ENCODE assay signal across 10 cellular contexts in genomic region chr14:68144051-68144681, GRCh38.
A peak's percentile ranks its signal among the peaks of the same experiment; 100 is the strongest.
DNase-seq lines count a peak whose midpoint lies in the region; ATAC-seq and TF ChIP-seq lines count a peak whose summit lies in the region.
"Had no signal": no experiment of that assay in that cellular context is flagged by ENCODE, and none has a peak within 500 bp of the region (broad histone marks: within the 10 kb centered on the region; RNA-seq: fewer than 3 reads in every experiment).

No MANE protein-coding gene starts in this region.

- peaks cover 7% of the 10 kb centered on the region for H3K9me3 Mint-ChIP-seq in activated CD8-positive, alpha-beta T cell treated with anti-CD3 and anti-CD28 coated beads, Interleukin-2, amount 10 ng/mL, durations not matched to agents 7 days and 5 days (ENCODE audit: insufficient read depth)

- H3K9ac ChIP-seq in KMS-11 = no peak overlapping the region
- no peak overlapping the region for H3K9ac ChIP-seq in subcutaneous abdominal adipose tissue (ENCODE audit: low read length in 5 of 5)

- no peaks in the 10 kb centered on the region for H3K79me2 ChIP-seq in KMS-11 (ENCODE audit: insufficient read depth, low read depth)

- POLR2A ChIA-PET in activated CD8-positive, alpha-beta T cell treated with anti-CD3 and anti-CD28 coated beads, Interleukin-2, amount 10 ng/mL, durations not matched to agents 7 days and 5 days (lab: Charles Lee) = no interaction called here

- no peak overlapping the region for H3K4me3 ChIP-seq in KMS-11 (IDR thresholded peaks at IDR 0.05; ENCODE audit: insufficient read depth, low read depth, low read length)
- H3K4me3 ChIP-seq in right lobe of liver = no peak overlapping the region
- H3K4me3 ChIP-seq in subcutaneous abdominal adipose tissue (ENCODE audit: low read depth in 1 of 5, low read length in 5 of 5) = no peak overlapping the region

- peak overlapping the region; percentile 60; the same call in 1 of the 2 replicates for H3K4me2 ChIP-seq in KMS-11

- no peak for DNase-seq in caudate nucleus (lab: John Stamatoyannopoulos, UW)
- DNase-seq in right lobe of liver = no peak
- DNase-seq in activated CD8-positive, alpha-beta T cell treated with anti-CD3 and anti-CD28 coated beads, Interleukin-2, amount 10 ng/mL, durations not matched to agents 7 days and 5 days = no peak
- no peak for DNase-seq in iPS-NIHi11 (ENCODE audit: low spot score)
- DNase-seq in stimulated activated CD4-positive, alpha-beta T cell treated with anti-CD3 and anti-CD28 coated beads, Interleukin-4, amount 100 ng/mL, for 1 hour = no peak
- DNase-seq: WERI-Rb-1 had no signal

- no peaks in the 10 kb centered on the region for H3K36me3 ChIP-seq in KMS-11 (ENCODE audit: insufficient read depth)
- no peaks in the 10 kb centered on the region for H3K36me3 ChIP-seq in right lobe of liver
- H3K36me3 ChIP-seq in subcutaneous abdominal adipose tissue (ENCODE audit: control insufficient read depth in 5 of 5, insufficient read depth in 5 of 5, low read length in 5 of 5) = no peaks in the 10 kb centered on the region
- H3K36me3 ChIP-seq: WERI-Rb-1 had no signal

- no peaks in the 10 kb centered on the region for H4K20me1 ChIP-seq in KMS-11 (ENCODE audit: insufficient read depth)

- TF ChIP-seq CTCF in KMS-11 (conservative IDR thresholded peaks at IDR 0.05; ENCODE audit: low read depth, low read length) (no peak), right lobe of liver (IDR thresholded peaks at IDR 0.05) (no peak)

- no peak overlapping the region for H2AFZ ChIP-seq in KMS-11 (ENCODE audit: low read depth)

- H3K9me3 ChIP-seq in right lobe of liver = no peaks in the 10 kb centered on the region
- peaks cover 0 to 7% (median 4%) of the 10 kb centered on the region in 5 donors for H3K9me3 ChIP-seq in subcutaneous abdominal adipose tissue (ENCODE audit: control insufficient read depth in 5 of 5, low read length in 5 of 5)

- no peaks in the 10 kb centered on the region for H3K27me3 Mint-ChIP-seq in activated CD8-positive, alpha-beta T cell treated with anti-CD3 and anti-CD28 coated beads, Interleukin-2, amount 10 ng/mL, durations not matched to agents 7 days and 5 days (ENCODE audit: low read depth)

- WGBS in right lobe of liver (ENCODE audit: insufficient coverage, low coverage, low lambda C conversion rate, missing lambda C conversion rate) = 68% methylated on average over 3 of the region's 3 CpGs

- intact Hi-C loops in right lobe of liver (cut with DNase I) = no loop called here

- peaks cover 11% of the 10 kb centered on the region for H3K4me1 Mint-ChIP-seq in activated CD8-positive, alpha-beta T cell treated with anti-CD3 and anti-CD28 coated beads, Interleukin-2, amount 10 ng/mL, durations not matched to agents 7 days and 5 days (ENCODE audit: low read depth)

- CTCF ChIA-PET in activated CD8-positive, alpha-beta T cell treated with anti-CD3 and anti-CD28 coated beads, Interleukin-2, amount 10 ng/mL, durations not matched to agents 7 days and 5 days (lab: Charles Lee) = interaction anchor here (0.6 kb wide), 1 partner anchor 185 kb away, joined by 3 read pairs; no protein-coding TSS in a partner anchor

- H3K4me1 ChIP-seq in KMS-11 (ENCODE audit: low read depth, poor library complexity, severe bottlenecking) (peaks cover 39% of the 10 kb centered on the region), right lobe of liver (peaks cover 0 to 8% (median 0%) of the 10 kb centered on the region in 4 donors), subcutaneous abdominal adipose tissue (ENCODE audit: control insufficient read depth in 5 of 5, insufficient read depth in 5 of 5, low read length in 5 of 5) (peaks cover 6 to 46% (median 33%) of the 10 kb centered on the region in 5 donors)

- ATAC-seq in right lobe of liver (peak; percentile 33 to 57 (median 36)), HG02970 (IDR thresholded peaks at IDR 0.05; ENCODE audit: low FRiP score, unreplicated experiment) (no peak)
- ATAC-seq in activated CD8-positive, alpha-beta T cell treated with anti-CD3 and anti-CD28 coated beads, Interleukin-2, amount 10 ng/mL, durations not matched to agents 7 days and 5 days = no peak

- H3K27me3 ChIP-seq in KMS-11 (ENCODE audit: insufficient read depth, low read depth) (no peaks in the 10 kb centered on the region), right lobe of liver (no peaks in the 10 kb centered on the region), subcutaneous abdominal adipose tissue (ENCODE audit: control insufficient read depth in 5 of 5, insufficient read depth in 4 of 5, low read length in 5 of 5) (no peaks in the 10 kb centered on the region)

- peaks cover 2% of the 10 kb centered on the region for H3K36me3 Mint-ChIP-seq in activated CD8-positive, alpha-beta T cell treated with anti-CD3 and anti-CD28 coated beads, Interleukin-2, amount 10 ng/mL, durations not matched to agents 7 days and 5 days (ENCODE audit: low read depth)

- H3K27ac Mint-ChIP-seq in activated CD8-positive, alpha-beta T cell treated with anti-CD3 and anti-CD28 coated beads, Interleukin-2, amount 10 ng/mL, durations not matched to agents 7 days and 5 days = no peak overlapping the region

- H3K4me3 Mint-ChIP-seq in activated CD8-positive, alpha-beta T cell treated with anti-CD3 and anti-CD28 coated beads, Interleukin-2, amount 10 ng/mL, durations not matched to agents 7 days and 5 days = no peak overlapping the region

- TF ChIP-seq POLR2A in right lobe of liver (IDR thresholded peaks at IDR 0.05) = no peak

- peak overlapping the region; percentile 73 for H3K27ac ChIP-seq in KMS-11
- H3K27ac ChIP-seq in caudate nucleus (ENCODE audit: low read depth, low read length) = peak overlapping the region; percentile 40
- no peak overlapping the region for H3K27ac ChIP-seq in right lobe of liver
- peak overlapping the region; percentile 65 for H3K27ac ChIP-seq in subcutaneous abdominal adipose tissue (ENCODE audit: low read depth, low read length)
- H3K27ac ChIP-seq: HL-60, WERI-Rb-1 had no signal

Comparison
In these comparisons a context has a peak if more than half of its experiments do, and no peak if none do; other contexts are left out.
1. H3K27ac ChIP-seq: peak in KMS-11 (single experiment), caudate nucleus (single experiment) and subcutaneous abdominal adipose tissue (single experiment); none in right lobe of liver (0 of 3).
2. ATAC-seq: peak in right lobe of liver (4 of 4); none in activated CD8-positive, alpha-beta T cell treated with anti-CD3 and anti-CD28 coated beads, Interleukin-2, amount 10 ng/mL, durations not matched to agents 7 days and 5 days (single experiment) and HG02970 (single experiment).